Comparison of ENCODE assay signal across 1 cellular context in the genomic region with DNA sequence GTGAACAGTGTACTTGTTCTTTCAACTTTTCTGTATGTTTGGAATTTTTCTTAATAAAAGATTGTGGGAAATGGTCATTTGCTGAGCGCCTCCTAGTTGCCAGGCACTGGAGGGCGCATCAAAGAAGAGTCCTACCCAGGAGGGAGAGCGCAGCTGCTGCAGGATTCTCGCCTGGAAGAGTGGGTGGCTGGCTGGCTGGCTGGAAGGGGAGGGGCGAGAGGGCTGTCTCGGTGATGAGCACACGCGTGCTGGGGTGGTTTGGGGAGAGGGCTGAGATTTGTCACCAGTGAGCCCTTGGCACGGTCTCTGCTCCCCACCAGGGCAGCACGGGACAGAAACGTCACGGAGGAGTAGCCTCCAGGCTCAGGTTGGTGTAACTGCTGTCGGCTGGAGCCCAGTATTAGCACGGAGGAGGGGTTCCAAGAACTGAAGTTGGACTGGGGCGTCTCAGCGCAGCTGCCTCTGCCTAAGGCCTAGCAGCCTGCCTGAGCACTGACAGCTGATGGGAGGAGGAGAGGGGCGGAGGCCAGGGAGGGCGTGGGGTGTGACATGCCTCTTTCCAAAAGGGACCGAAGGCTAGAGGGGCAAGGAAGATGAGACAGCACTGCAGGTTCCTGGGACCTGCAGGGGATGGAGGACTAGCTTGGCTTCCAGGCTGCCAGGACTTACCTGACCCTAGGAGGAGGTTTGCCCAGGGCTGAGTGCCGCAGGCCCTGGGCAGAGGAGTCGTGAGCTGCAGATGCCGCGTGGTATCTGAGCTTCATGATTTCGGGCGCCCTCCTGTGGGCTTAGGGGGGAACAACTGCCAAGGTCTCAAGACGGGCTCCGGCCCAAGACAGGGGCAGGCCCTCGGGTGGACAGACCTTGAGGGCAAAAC.
TF ChIP-seq lines count a peak whose summit lies in the region.

No MANE protein-coding gene starts in this region.

TF ChIP-seq in GM23338, 12 proteins besides CTCF, POLR2A, EP300 and RAD21:
- TF ChIP-seq POLR2AphosphoS5 (IDR thresholded peaks at IDR 0.05; ENCODE audit: low read depth) (0 out of 2 replicates have a peak, but pooled peaks have one; percentile 24), STAT1 (IDR thresholded peaks at IDR 0.05; ENCODE audit: unreplicated experiment) (no peak)
